Comparison of ENCODE assay signal across 24 cellular contexts in the genomic region with DNA sequence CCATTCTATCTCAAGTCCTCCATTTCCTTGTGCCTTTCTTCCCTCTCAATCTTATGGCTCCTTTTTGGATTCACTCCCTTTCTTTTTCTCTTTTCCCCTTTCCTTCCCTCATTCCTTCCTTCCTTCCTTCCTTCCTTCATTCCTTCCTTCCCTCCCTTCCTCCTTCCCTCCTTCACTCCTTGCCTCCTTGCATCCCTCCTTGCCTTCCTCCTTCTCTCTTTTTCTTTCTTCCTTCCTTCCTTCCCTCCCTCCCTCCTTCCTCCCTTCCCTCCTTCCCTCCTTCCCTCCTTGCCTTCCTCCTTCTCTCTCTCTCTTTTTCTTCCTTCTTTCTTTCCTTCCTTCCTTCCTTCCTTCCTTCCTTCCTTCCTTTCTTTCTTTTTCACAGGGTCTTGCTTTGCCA.
A peak's percentile ranks its signal among the peaks of the same experiment; 100 is the strongest.
DNase-seq lines count a peak whose midpoint lies in the region; ATAC-seq, FAIRE-seq and TF ChIP-seq lines count a peak whose summit lies in the region.
"Had no signal": no experiment of that assay in that cellular context is flagged by ENCODE, and none has a peak within 500 bp of the region (broad histone marks: within the 10 kb centered on the region; RNA-seq: fewer than 3 reads in every experiment).

No MANE protein-coding gene starts in this region.

- H4K8ac ChIP-seq in IMR-90 (ENCODE audit: low read depth in 2 of 2, low read length in 2 of 2) (0 out of 4 replicates have a peak overlapping the region, but pooled peaks have one; percentile 22 to 73), H1 (ENCODE audit: extremely low read depth, insufficient read depth, low read length) (no peak overlapping the region), neuronal stem cell (ENCODE audit: low read depth, low read length) (no peak overlapping the region)

- H3K9ac ChIP-seq in IMR-90 (ENCODE audit: low read depth, low read length), result no peak overlapping the region
- H3K9ac ChIP-seq in H1 (replicated peaks in 1 of 4; ENCODE audit: extremely low read depth in 1 of 4, low read depth in 3 of 4, low read length in 3 of 4), result no peak overlapping the region
- no peak overlapping the region for H3K9ac ChIP-seq in neuronal stem cell (ENCODE audit: low read depth, low read length, poor library complexity)
- H3K9ac ChIP-seq: BLaER1 treated with 17β-estradiol and CSF1 and Interleukin-3, amounts not matched to agents 10 nM and 100 nM had no signal

- H3K9me3 Mint-ChIP-seq in GM23338, result no peaks in the 10 kb centered on the region
- H3K9me3 Mint-ChIP-seq: CD4-positive, alpha-beta T cell; CD8-positive, alpha-beta memory T cell; H9; HFFc6 had no signal

- H2BK15ac ChIP-seq in IMR-90 (ENCODE audit: low read depth, low read length) (peak overlapping the region; percentile 62; the same call in 1 of the 3 replicates), H1 (ENCODE audit: low read length) (no peak overlapping the region), neuronal stem cell (ENCODE audit: low read length) (no peak overlapping the region)

- H3K27ac ChIP-seq in GM23338 (ENCODE audit: low read depth) (no peak overlapping the region), IMR-90 (ENCODE audit: insufficient read depth, low read length) (no peak overlapping the region), H1 (ENCODE audit: low read depth, low read length) (no peak overlapping the region), neuronal stem cell (replicated peaks; ENCODE audit: low read length) (no peak overlapping the region)
- H3K27ac ChIP-seq: A549; BLaER1 treated with 17β-estradiol and CSF1 and Interleukin-3, amounts not matched to agents 10 nM and 100 nM had no signal

- peak overlapping the region; percentile 76 for H3K18ac ChIP-seq in IMR-90 (ENCODE audit: low read depth, low read length)
- H3K18ac ChIP-seq in H1 (ENCODE audit: extremely low read depth, low read length), result no peak overlapping the region
- no peak overlapping the region for H3K18ac ChIP-seq in neuronal stem cell (ENCODE audit: low read length)

- POLR2A ChIA-PET in IMR-90 (lab: Charles Lee; ENCODE audit: unreplicated experiment) (no interaction called here), H1 (lab: Charles Lee; ENCODE audit: partially characterized antibody) (no interaction called here)

- H3K4me1 ChIP-seq in GM23338 (ENCODE audit: insufficient read depth) (peaks cover 9% of the 10 kb centered on the region), IMR-90 (ENCODE audit: control insufficient read depth, insufficient read depth, low read length) (peaks cover 5% of the 10 kb centered on the region), H1 (replicated peaks in 1 of 4; ENCODE audit: control insufficient read depth in 3 of 4, insufficient read depth in 4 of 4, low read length in 3 of 4) (no peaks in the 10 kb centered on the region), neuronal stem cell (ENCODE audit: control insufficient read depth in 2 of 2, insufficient read depth in 1 of 2, low read depth in 1 of 2, low read length in 2 of 2) (peaks cover 0 to 4% of the 10 kb centered on the region in 2 donors)
- H3K4me1 ChIP-seq: A549; BE2C; BLaER1 treated with 17β-estradiol and CSF1 and Interleukin-3, amounts not matched to agents 10 nM and 100 nM had no signal

- no peak overlapping the region for H4K5ac ChIP-seq in IMR-90 (ENCODE audit: low read depth, low read length)
- no peak overlapping the region for H4K5ac ChIP-seq in H1 (ENCODE audit: insufficient read length, low read depth, low read length)

- H2BK5ac ChIP-seq in IMR-90 (ENCODE audit: low read depth, low read length, poor library complexity, severe bottlenecking), result no peak overlapping the region
- H2BK5ac ChIP-seq in H1 (ENCODE audit: low read depth, low read length), result no peak overlapping the region
- no peak overlapping the region for H2BK5ac ChIP-seq in neuronal stem cell (ENCODE audit: low read length)

- H3K14ac ChIP-seq in IMR-90 (replicated peaks; ENCODE audit: low read depth, low read length), result 0 out of 2 replicates have a peak overlapping the region, but pooled peaks have one; percentile 17
- H3K14ac ChIP-seq in H1 (ENCODE audit: insufficient read length), result no peak overlapping the region
- H3K14ac ChIP-seq in neuronal stem cell (ENCODE audit: low read length), result no peak overlapping the region

- no peaks in the 10 kb centered on the region for H3K36me3 ChIP-seq in GM23338 (ENCODE audit: insufficient read depth)
- H3K36me3 ChIP-seq in IMR-90 (ENCODE audit: control insufficient read depth, insufficient read depth, low read length), result no peaks in the 10 kb centered on the region
- no peaks in the 10 kb centered on the region for H3K36me3 ChIP-seq in H1 (ENCODE audit: control insufficient read depth in 2 of 4, insufficient read depth in 4 of 4, low read length in 3 of 4)
- no peaks in the 10 kb centered on the region for H3K36me3 ChIP-seq in neuronal stem cell (replicated peaks in 1 of 2; ENCODE audit: control insufficient read depth in 2 of 2, insufficient read depth in 2 of 2, low read length in 2 of 2)
- H3K36me3 ChIP-seq: BE2C; BLaER1 treated with 17β-estradiol and CSF1 and Interleukin-3, amounts not matched to agents 10 nM and 100 nM had no signal

- no peak for TF ChIP-seq RAD21 in IMR-90 (IDR thresholded peaks at IDR 0.05; ENCODE audit: low read length)
- TF ChIP-seq RAD21 in H1 (IDR thresholded peaks at IDR 0.05 in 1 of 2, conservative IDR thresholded peaks at IDR 0.05 in 1 of 2; ENCODE audit: low read depth in 2 of 2, low read length in 2 of 2), result no peak

- H2BK20ac ChIP-seq in IMR-90 (ENCODE audit: low read depth, low read length) (no peak overlapping the region), H1 (ENCODE audit: low read length) (no peak overlapping the region)

- ATAC-seq in GM23338 (no peak), IMR-90 (ENCODE audit: low read depth) (no peak)
- ATAC-seq: A549, HCT116 had no signal

- H2BK120ac ChIP-seq in IMR-90 (ENCODE audit: low read depth, low read length) (0 out of 2 replicates have a peak overlapping the region, but pooled peaks have one; percentile 40), H1 (replicated peaks; ENCODE audit: low read depth, low read length) (no peak overlapping the region), neuronal stem cell (ENCODE audit: low read depth, low read length) (no peak overlapping the region)

- no peak for TF ChIP-seq EP300 in H1 (IDR thresholded peaks at IDR 0.05; ENCODE audit: borderline replicate concordance in 1 of 2, low read depth in 2 of 2, low read length in 2 of 2)

- no peak overlapping the region for H2AK9ac ChIP-seq in IMR-90 (replicated peaks; ENCODE audit: low read depth, low read length, poor library complexity)

- CTCF ChIA-PET in IMR-90 (lab: Yijun Ruan, JAX), result no interaction called here
- CTCF ChIA-PET in H1 (lab: Charles Lee; ENCODE audit: partially characterized antibody), result interaction anchor here (1.0 to 1.8 kb wide), 2 partner anchors 11 to 13 kb away, joined by 4 to 6 read pairs; no protein-coding TSS in a partner anchor

- no peaks in the 10 kb centered on the region for H3F3A ChIP-seq in GM23338 (replicated peaks; ENCODE audit: low read depth)

- DNase-seq in GM23338 (ENCODE audit: low spot score) (no peak), IMR-90 (no peak), H1 (ENCODE audit: low read depth in 1 of 2, low spot score in 2 of 2) (no peak), neuronal stem cell (ENCODE audit: low spot score) (no peak), GM10266 (ENCODE audit: extremely low spot score) (no peak), middle frontal gyrus (ENCODE audit: extremely low spot score, low spot score) (no peak)
- DNase-seq in central memory CD4-positive, alpha-beta T cell, result no peak
- DNase-seq: 8988T; ACHN; AML-193; BE2C; CD4-positive, alpha-beta T cell; CD8-positive, alpha-beta memory T cell; DMS 273 treated with DMSO at 0.1 percent for 48 hours; DMS79; EL; GDM1; H9; HFFc6 had no signal

- no peak for TF ChIP-seq CTCF in GM23338 (conservative IDR thresholded peaks at IDR 0.05; ENCODE audit: low read depth in 2 of 2)
- no peak for TF ChIP-seq CTCF in IMR-90 (conservative IDR thresholded peaks at IDR 0.05; ENCODE audit: low read depth, low read length)
- no peak for TF ChIP-seq CTCF in H1 (IDR thresholded peaks at IDR 0.05; ENCODE audit: control extremely low read depth in 1 of 3, insufficient read depth in 1 of 3, low read depth in 1 of 3, low read length in 3 of 3)
- no peak for TF ChIP-seq CTCF in GM10266 (IDR thresholded peaks at IDR 0.05; ENCODE audit: control insufficient read depth, insufficient read depth, low read depth, missing control alignments)

- no peak for FAIRE-seq in H1 (lab: Jason Lieb, UNC)
- FAIRE-seq: A549, GM12892 had no signal

- H3K56ac ChIP-seq in IMR-90 (ENCODE audit: extremely low read depth, insufficient read depth, low read length), result no peak overlapping the region
- H3K56ac ChIP-seq in H1 (replicated peaks; ENCODE audit: insufficient read length, low read depth, low read length), result no peak overlapping the region

- H2AFZ ChIP-seq in GM23338, result peak overlapping the region; percentile 67; the same call in 1 of the 2 replicates
- no peak overlapping the region for H2AFZ ChIP-seq in IMR-90 (replicated peaks; ENCODE audit: low read length, poor library complexity)
- peak overlapping the region; percentile 14; the same call in 1 of the 2 replicates for H2AFZ ChIP-seq in H1 (ENCODE audit: low read length)
- H2AFZ ChIP-seq in neuronal stem cell (ENCODE audit: low read length), result peak overlapping the region; percentile 3

- no peak overlapping the region for H3K27ac Mint-ChIP-seq in GM23338
- H3K27ac Mint-ChIP-seq: CD14-positive monocyte; CD4-positive, alpha-beta T cell; CD8-positive, alpha-beta memory T cell; H9; HFFc6 had no signal

- TF ChIP-seq POLR2A in IMR-90 (IDR thresholded peaks at IDR 0.05; ENCODE audit: low read depth, low read length) (no peak), H1 (IDR thresholded peaks at IDR 0.05; ENCODE audit: control extremely low read depth in 1 of 2, low read depth in 2 of 2, low read length in 2 of 2) (no peak)

- peak overlapping the region; percentile 27; the same call in 1 of the 2 replicates for H4K91ac ChIP-seq in IMR-90 (ENCODE audit: insufficient read depth, low read depth, low read length)
- H4K91ac ChIP-seq in H1 (replicated peaks; ENCODE audit: insufficient read length, low read length), result no peak overlapping the region
- H4K91ac ChIP-seq in neuronal stem cell (ENCODE audit: low read depth, low read length, poor library complexity), result no peak overlapping the region

- no peaks in the 10 kb centered on the region for H3K36me3 Mint-ChIP-seq in GM23338 (ENCODE audit: low read depth)
- H3K36me3 Mint-ChIP-seq: CD14-positive monocyte had no signal

- H3K79me1 ChIP-seq in IMR-90 (ENCODE audit: low read depth in 1 of 2, low read length in 2 of 2) (no peaks in the 10 kb centered on the region), H1 (ENCODE audit: low read depth, low read length) (no peaks in the 10 kb centered on the region), neuronal stem cell (ENCODE audit: low read depth, low read length) (no peaks in the 10 kb centered on the region)

- peak overlapping the region; percentile 33 for H3K4ac ChIP-seq in IMR-90 (ENCODE audit: low read depth, low read length)
- no peak overlapping the region for H3K4ac ChIP-seq in H1 (replicated peaks; ENCODE audit: insufficient read length, low read depth, low read length)
- H3K4ac ChIP-seq in neuronal stem cell (ENCODE audit: low read length), result no peak overlapping the region

- H3K4me2 ChIP-seq in GM23338 (no peak overlapping the region), IMR-90 (ENCODE audit: low read depth, low read length) (no peak overlapping the region), H1 (ENCODE audit: insufficient read depth in 1 of 2, low read depth in 2 of 2, low read length in 2 of 2) (no peak overlapping the region), neuronal stem cell (ENCODE audit: insufficient read depth, low read length, poor library complexity, severe bottlenecking) (no peak overlapping the region)
- H3K4me2 ChIP-seq: A549; BLaER1 treated with 17β-estradiol and CSF1 and Interleukin-3, amounts not matched to agents 10 nM and 100 nM had no signal

- H3K4me1 Mint-ChIP-seq in GM23338, result peaks cover 8% of the 10 kb centered on the region; the same call in 2 of the 3 replicates
- H3K4me1 Mint-ChIP-seq: CD8-positive, alpha-beta memory T cell had no signal

- H3K9me2 ChIP-seq in GM23338 (ENCODE audit: insufficient read depth), result no peaks in the 10 kb centered on the region

- H2BK12ac ChIP-seq in H1 (ENCODE audit: low read depth, low read length), result no peak overlapping the region
- H2BK12ac ChIP-seq in neuronal stem cell (ENCODE audit: low read length), result no peak overlapping the region

- H3K9me3 ChIP-seq in IMR-90 (ENCODE audit: control insufficient read depth, insufficient read depth, low read length), result no peaks in the 10 kb centered on the region
- no peaks in the 10 kb centered on the region for H3K9me3 ChIP-seq in H1 (ENCODE audit: insufficient read depth in 2 of 2, low read depth in 1 of 2, low read length in 1 of 2)
- H3K9me3 ChIP-seq in neuronal stem cell (replicated peaks in 1 of 2; ENCODE audit: control insufficient read depth in 2 of 2, insufficient read depth in 1 of 2, low read depth in 1 of 2, low read length in 2 of 2), result no peaks in the 10 kb centered on the region
- H3K9me3 ChIP-seq: BE2C; BLaER1 treated with 17β-estradiol and CSF1 and Interleukin-3, amounts not matched to agents 10 nM and 100 nM had no signal

- H4K20me1 ChIP-seq in GM23338 (replicated peaks; ENCODE audit: insufficient read depth), result no peaks in the 10 kb centered on the region
- no peaks in the 10 kb centered on the region for H4K20me1 ChIP-seq in IMR-90 (ENCODE audit: insufficient read depth, low read length)
- no peaks in the 10 kb centered on the region for H4K20me1 ChIP-seq in H1 (replicated peaks in 1 of 2; ENCODE audit: control insufficient read depth in 1 of 2, insufficient read depth in 2 of 2, low read length in 2 of 2)
- H4K20me1 ChIP-seq: BLaER1 treated with 17β-estradiol and CSF1 and Interleukin-3, amounts not matched to agents 10 nM and 100 nM had no signal

- dilution Hi-C loops in IMR-90 (cut with HindIII; ENCODE audit: low sequenced_read_pairs, unreplicated experiment), result no loop called here

- intact Hi-C loops in IMR-90 (cut with micrococcal nuclease), result no loop called here

- no peak overlapping the region for H2AK5ac ChIP-seq in IMR-90 (ENCODE audit: low read depth, low read length)
- no peak overlapping the region for H2AK5ac ChIP-seq in H1 (ENCODE audit: low read depth, low read length)
- H2AK5ac ChIP-seq in neuronal stem cell (ENCODE audit: low read depth, low read length), result no peak overlapping the region

- no peaks in the 10 kb centered on the region; the same call in 1 of the 2 replicates for H3K9me1 ChIP-seq in IMR-90 (ENCODE audit: insufficient read depth, low read length)

- BruUV-seq in IMR-90 (replicated peaks; lab: Mats Ljungman, UMichigan), result no TSS peak

- H3K4me3 ChIP-seq in GM23338 (no peak overlapping the region), IMR-90 (ENCODE audit: insufficient read depth, low read depth, low read length) (no peak overlapping the region), H1 (ENCODE audit: extremely low read depth in 1 of 4, insufficient read depth in 2 of 4, low read depth in 3 of 4, low read length in 4 of 4) (no peak overlapping the region), neuronal stem cell (ENCODE audit: low read length in 2 of 2) (no peak overlapping the region)
- H3K4me3 ChIP-seq: A549; BLaER1 treated with 17β-estradiol and CSF1 and Interleukin-3, amounts not matched to agents 10 nM and 100 nM had no signal

- H3K23ac ChIP-seq in IMR-90 (ENCODE audit: low read depth, low read length), result no peak overlapping the region; the same call in 1 of the 2 replicates
- no peak overlapping the region for H3K23ac ChIP-seq in H1 (ENCODE audit: insufficient read length)
- H3K23ac ChIP-seq in neuronal stem cell (ENCODE audit: low read depth, low read length, poor library complexity), result no peak overlapping the region

- H3K4me3 Mint-ChIP-seq in GM23338, result no peak overlapping the region
- H3K4me3 Mint-ChIP-seq: CD14-positive monocyte; CD4-positive, alpha-beta T cell; CD8-positive, alpha-beta memory T cell; H9; HFFc6 had no signal

- H3K23me2 ChIP-seq in H1 (ENCODE audit: low read depth, low read length), result peaks cover 4% of the 10 kb centered on the region; the same call in 1 of the 2 replicates

- in situ Hi-C loops in IMR-90 (cut with MboI; ENCODE audit: low sequenced_read_pairs), result no loop called here

- H3K27me3 ChIP-seq in GM23338 (ENCODE audit: insufficient read depth) (no peaks in the 10 kb centered on the region), IMR-90 (ENCODE audit: control insufficient read depth, insufficient read depth, low read length) (no peaks in the 10 kb centered on the region), H1 (replicated peaks in 1 of 4; ENCODE audit: control insufficient read depth in 3 of 4, extremely low read depth in 1 of 4, insufficient read depth in 3 of 4, low read length in 3 of 4) (no peaks in the 10 kb centered on the region), neuronal stem cell (ENCODE audit: control insufficient read depth in 3 of 3, insufficient read depth in 3 of 3, low read depth in 1 of 3, low read length in 3 of 3) (no peaks in the 10 kb centered on the region)
- H3K27me3 ChIP-seq: BLaER1 treated with 17β-estradiol and CSF1 and Interleukin-3, amounts not matched to agents 10 nM and 100 nM had no signal

- H3K79me2 ChIP-seq in GM23338 (replicated peaks; ENCODE audit: insufficient read depth) (no peaks in the 10 kb centered on the region), H1 (ENCODE audit: control insufficient read depth in 1 of 2, insufficient read depth in 2 of 2, low read length in 2 of 2) (no peaks in the 10 kb centered on the region)

- H3K27me3 Mint-ChIP-seq in GM23338 (ENCODE audit: insufficient read depth, low read depth, poor library complexity), result peaks cover 13% of the 10 kb centered on the region

Comparison
In these comparisons a context has a peak if more than half of its experiments do, and no peak if none do; other contexts are left out.
1. H4K8ac ChIP-seq: peak in IMR-90 (2 of 2); none in H1 (single experiment) and neuronal stem cell (single experiment).